ENCODE assay signal across 1 cellular context in the genomic region with DNA sequence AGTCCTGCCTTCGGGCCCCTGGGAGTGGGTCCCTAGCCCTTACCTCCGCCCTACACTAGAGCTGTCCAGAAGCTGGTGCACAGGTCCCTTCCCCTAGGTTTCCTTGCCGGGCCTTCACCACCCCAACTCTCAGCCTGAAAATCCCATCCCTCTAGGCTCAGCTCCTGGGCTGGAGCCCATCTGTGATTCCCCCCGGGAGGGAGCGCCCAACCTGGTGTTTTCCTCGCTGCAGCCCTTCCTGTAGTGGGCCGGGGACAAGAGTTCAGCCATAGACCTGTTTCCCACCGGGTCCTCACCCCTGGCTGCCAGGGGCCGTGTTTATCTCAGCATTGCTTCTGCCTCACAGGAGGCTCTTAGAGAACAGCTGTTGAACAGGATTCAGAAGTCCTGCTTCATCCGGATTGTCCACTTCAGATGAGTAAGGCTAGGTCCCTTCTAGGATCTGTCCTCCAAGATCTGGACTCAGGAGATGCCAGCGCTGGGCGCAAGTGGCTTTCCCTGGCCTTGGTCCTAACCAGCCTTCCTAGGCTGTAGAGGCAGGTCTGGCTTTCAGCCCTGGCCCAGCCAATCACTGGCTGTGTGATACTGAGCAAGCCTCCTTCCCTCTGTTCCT.
TF ChIP-seq lines count a peak whose summit lies in the region.

No MANE protein-coding gene starts in this region.

TF ChIP-seq in HepG2, 621 proteins besides CTCF, POLR2A, EP300 and RAD21:
- TF ChIP-seq EZH2 (conservative IDR thresholded peaks at IDR 0.05; ENCODE audit: low read depth, low read length) (0 out of 2 replicates have a peak, but pooled peaks have one; percentile 47), PPARG (CRISPR knock-in tag; conservative IDR thresholded peaks at IDR 0.05) (no peak), ZNF549 (CRISPR knock-in tag; IDR thresholded peaks at IDR 0.05) (no peak)
